In the genomic region with DNA sequence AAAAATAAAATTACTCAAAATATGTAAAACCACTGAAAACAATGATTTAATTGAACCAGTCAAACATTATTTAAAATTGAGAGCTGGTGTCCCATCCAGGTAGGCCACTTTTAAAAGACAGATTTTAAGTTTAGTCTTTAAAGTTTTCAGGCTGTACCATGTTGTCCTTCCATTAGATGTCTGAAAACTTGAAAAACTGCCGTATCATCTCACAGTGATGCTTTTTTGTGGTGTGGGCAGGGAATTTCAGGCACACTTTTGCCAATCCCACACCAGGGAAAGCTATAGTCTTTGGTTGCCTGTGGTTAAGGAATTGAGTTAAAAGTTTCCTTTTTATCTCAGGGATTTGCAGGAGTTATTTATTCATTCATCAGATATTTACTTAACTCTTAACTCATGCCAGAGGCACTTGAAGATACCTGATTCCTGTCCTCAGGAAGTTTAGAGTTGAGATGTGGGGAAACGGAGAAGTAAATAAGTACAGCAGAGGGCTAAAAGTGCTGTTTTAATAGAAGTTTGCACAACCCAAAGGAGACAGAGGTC, we compare ENCODE assay signal across 16 cellular contexts. TPM values are rescaled to one million over a fixed set of nuclear protein-coding genes. Genes with fewer than 3 reads are reported as not detected.
DNase-seq lines count a peak whose midpoint lies in the region; ATAC-seq, FAIRE-seq and TF ChIP-seq lines count a peak whose summit lies in the region.
"Had no signal": no experiment of that assay in that cellular context is flagged by ENCODE, and none has a peak within 500 bp of the region (broad histone marks: within the 10 kb centered on the region; RNA-seq: fewer than 3 reads in every experiment).

No MANE protein-coding gene starts in this region.

- H3K27me3 ChIP-seq in DOHH2 (ENCODE audit: control insufficient read depth, low read length) (no peaks in the 10 kb centered on the region), lower lobe of right lung (ENCODE audit: low read depth) (no peaks in the 10 kb centered on the region)

- H4K20me1 ChIP-seq in DOHH2 (ENCODE audit: control insufficient read depth, insufficient read depth, low read depth, low read length), result peaks cover 12% of the 10 kb centered on the region; the same call in 1 of the 2 replicates

- H3K27ac ChIP-seq in A549 (peak overlapping the region in 1 of 2 experiments; percentile 42; a peak in 3 of 6 replicates), DOHH2 (ENCODE audit: low read depth, low read length) (no peak overlapping the region), lower lobe of right lung (no peak overlapping the region)
- H3K27ac ChIP-seq: psoas muscle had no signal

- WGBS in A549 (ENCODE audit: missing lambda C conversion rate), result 41% methylated on average over 2 of the region's 2 CpGs

- peaks cover 46% of the 10 kb centered on the region for H3K4me1 Mint-ChIP-seq in activated T-helper 1 cell treated with anti-CD3 and anti-CD28 coated beads, Interleukin-12 subunit alpha, Interleukin-12 subunit beta, Interleukin-2, Interleukin-4 antibody, amounts not matched to agents 30 ng/mL and 10 ng/mL and 1 ng/mL, durations not matched to agents 14 hours and 24 hours and 36 hours (ENCODE audit: low read depth)
- H3K4me1 Mint-ChIP-seq in immature natural killer cell, result peaks cover 70 to 80% of the 10 kb centered on the region in 2 donors

- no peak for FAIRE-seq in A549 (lab: Jason Lieb, UNC)
- FAIRE-seq: G401.6, urothelium cell line had no signal

- no peak overlapping the region for H3K27ac Mint-ChIP-seq in activated T-helper 1 cell treated with anti-CD3 and anti-CD28 coated beads, Interleukin-12 subunit alpha, Interleukin-12 subunit beta, Interleukin-2, Interleukin-4 antibody, amounts not matched to agents 30 ng/mL and 10 ng/mL and 1 ng/mL, durations not matched to agents 14 hours and 24 hours and 36 hours
- peak overlapping the region in 2 of 6 donors; percentile 2 to 86 for H3K27ac Mint-ChIP-seq in immature natural killer cell

- peaks cover 8% of the 10 kb centered on the region for H3F3A ChIP-seq in DOHH2 (ENCODE audit: control insufficient read depth, insufficient read depth)

- TF ChIP-seq CTCF in A549 (IDR thresholded peaks at IDR 0.05) (no peak), DOHH2 (IDR thresholded peaks at IDR 0.05; ENCODE audit: low read depth, low read length, poor library complexity, severe bottlenecking) (no peak), lower lobe of right lung (IDR thresholded peaks at IDR 0.05) (no peak)

- H3K9me3 Mint-ChIP-seq in activated T-helper 1 cell treated with anti-CD3 and anti-CD28 coated beads, Interleukin-12 subunit alpha, Interleukin-12 subunit beta, Interleukin-2, Interleukin-4 antibody, amounts not matched to agents 30 ng/mL and 10 ng/mL and 1 ng/mL, durations not matched to agents 14 hours and 24 hours and 36 hours, result no peaks in the 10 kb centered on the region
- no peaks in the 10 kb centered on the region for H3K9me3 Mint-ChIP-seq in immature natural killer cell

- POLR2A ChIA-PET in A549 (lab: Yijun Ruan, JAX), result no interaction called here

- H3K36me3 ChIP-seq in DOHH2 (ENCODE audit: control insufficient read depth, low read length) (no peaks in the 10 kb centered on the region), lower lobe of right lung (no peaks in the 10 kb centered on the region)

- peaks cover 48% of the 10 kb centered on the region for H3K4me1 ChIP-seq in A549
- H3K4me1 ChIP-seq in DOHH2 (ENCODE audit: control insufficient read depth, low read length), result peaks cover 35% of the 10 kb centered on the region
- H3K4me1 ChIP-seq in lower lobe of right lung, result peaks cover 52% of the 10 kb centered on the region

- H3K4me3 ChIP-seq in A549 (no peak overlapping the region), DOHH2 (ENCODE audit: low read length) (peak overlapping the region; percentile 20), lower lobe of right lung (no peak overlapping the region)

- ATAC-seq in A549 (no peak), lower lobe of right lung (no peak), HG02840 (IDR thresholded peaks at IDR 0.05; ENCODE audit: low FRiP score, unreplicated experiment) (no peak)
- ATAC-seq: psoas muscle had no signal

- CTCF ChIA-PET in A549 (lab: Yijun Ruan, JAX), result interaction anchor here (0.9 to 4.6 kb wide), 4 partner anchors 12 to 96 kb away, joined by 3 to 32 read pairs (median 3); no protein-coding TSS in a partner anchor

- peaks cover 18% of the 10 kb centered on the region for H3K36me3 Mint-ChIP-seq in activated T-helper 1 cell treated with anti-CD3 and anti-CD28 coated beads, Interleukin-12 subunit alpha, Interleukin-12 subunit beta, Interleukin-2, Interleukin-4 antibody, amounts not matched to agents 30 ng/mL and 10 ng/mL and 1 ng/mL, durations not matched to agents 14 hours and 24 hours and 36 hours (ENCODE audit: low read depth)
- peaks cover 5% of the 10 kb centered on the region in 3 donors for H3K36me3 Mint-ChIP-seq in immature natural killer cell

- peak overlapping the region; percentile 28 for H3K4me3 Mint-ChIP-seq in activated T-helper 1 cell treated with anti-CD3 and anti-CD28 coated beads, Interleukin-12 subunit alpha, Interleukin-12 subunit beta, Interleukin-2, Interleukin-4 antibody, amounts not matched to agents 30 ng/mL and 10 ng/mL and 1 ng/mL, durations not matched to agents 14 hours and 24 hours and 36 hours
- peak overlapping the region; percentile 6 to 75 (median 46) for H3K4me3 Mint-ChIP-seq in immature natural killer cell

- TF ChIP-seq POLR2A in A549 (IDR thresholded peaks at IDR 0.05; ENCODE audit: low read length), result no peak

- no peaks in the 10 kb centered on the region for H3K9me3 ChIP-seq in A549
- no peaks in the 10 kb centered on the region for H3K9me3 ChIP-seq in DOHH2 (ENCODE audit: control insufficient read depth, insufficient read depth, low read length)
- H3K9me3 ChIP-seq in lower lobe of right lung, result no peaks in the 10 kb centered on the region
- H3K9me3 ChIP-seq: psoas muscle had no signal

- no peaks in the 10 kb centered on the region for H3K9me2 ChIP-seq in DOHH2 (replicated peaks; ENCODE audit: control insufficient read depth, low read length)

- no peak for TF ChIP-seq RAD21 in A549 (conservative IDR thresholded peaks at IDR 0.05 in 1 of 2, IDR thresholded peaks at IDR 0.05 in 1 of 2)

- intact Hi-C loops in activated T-helper 1 cell treated with anti-CD3 and anti-CD28 coated beads, Interleukin-12 subunit alpha, Interleukin-12 subunit beta, Interleukin-2, Interleukin-4 antibody, amounts not matched to agents 30 ng/mL and 10 ng/mL and 1 ng/mL, durations not matched to agents 14 hours and 24 hours and 36 hours (cut with micrococcal nuclease), result no loop called here
- intact Hi-C loops in lower lobe of right lung (cut with DNase I), result no loop called here

- DNase-seq in A549 (ENCODE audit: low read depth in 1 of 2, low spot score in 1 of 2) (no peak), immature natural killer cell (no peak), NCI-H146 treated with DMSO at 0.1 percent for 48 hours (lab: John Stamatoyannopoulos, UW; ENCODE audit: unreplicated experiment) (no peak), lower lobe of right lung (no peak), EL (no peak)
- DNase-seq in activated T-helper 1 cell treated with anti-CD3 and anti-CD28 coated beads, Interleukin-12 subunit alpha, Interleukin-12 subunit beta, Interleukin-2, Interleukin-4 antibody, amounts not matched to agents 30 ng/mL and 10 ng/mL and 1 ng/mL, durations not matched to agents 14 hours and 24 hours and 36 hours (ENCODE audit: low spot score), result no peak
- DNase-seq: H7; midbrain; NCI-H2171; psoas muscle; stimulated activated CD4-positive, alpha-beta T cell treated with anti-CD3 and anti-CD28 coated beads, Interleukin-1b, Interleukin-23, amount 100 ng/mL, for 48 hours; SW 1271 had no signal

- TF ChIP-seq EP300 in A549 (IDR thresholded peaks at IDR 0.05), result no peak

- H3K79me2 ChIP-seq in DOHH2 (ENCODE audit: control insufficient read depth, low read length), result peaks cover 67% of the 10 kb centered on the region

- H3K27me3 Mint-ChIP-seq in activated T-helper 1 cell treated with anti-CD3 and anti-CD28 coated beads, Interleukin-12 subunit alpha, Interleukin-12 subunit beta, Interleukin-2, Interleukin-4 antibody, amounts not matched to agents 30 ng/mL and 10 ng/mL and 1 ng/mL, durations not matched to agents 14 hours and 24 hours and 36 hours (ENCODE audit: insufficient read depth), result no peaks in the 10 kb centered on the region
- H3K27me3 Mint-ChIP-seq in immature natural killer cell (ENCODE audit: low read depth in 3 of 3), result peaks cover 7 to 14% (median 7%) of the 10 kb centered on the region in 3 donors

- peak overlapping the region; percentile 81 for H3K4me2 ChIP-seq in A549
- peak overlapping the region; percentile 76 for H3K4me2 ChIP-seq in DOHH2 (ENCODE audit: low read length)

RNA-seq across cellular contexts. Expression of a gene that starts 3.2 kb away (rescaled TPM):
- 19.2 and 20.8 TPM in 2 replicates for polyA plus RNA-seq in A549 (2011; rRNA removed)
- polyA plus RNA-seq in A549 (2012; cell fraction: cytosol; rRNA removed), result 6.5 and 8.9 TPM in 2 replicates
- polyA plus RNA-seq in A549 (2012; cell fraction: nucleus; rRNA removed), result 5.0 and 8.9 TPM in 2 replicates
- 7.4 to 8.4 TPM (median 7.8 TPM) in 3 replicates for polyA plus RNA-seq in A549 (2017; fragmentation: RNase III; extraction: RNeasy Plus Mini Kit Qiagen cat#74134 plus additional on column Dnase treatment)
- polyA minus RNA-seq in A549 (2011; rRNA and poly(A)+ RNA removed), result 48.7 and 52.1 TPM in 2 replicates
- 27.9 and 29.4 TPM in 2 replicates for total RNA-seq in activated T-helper 1 cell treated with anti-CD3 and anti-CD28 coated beads, Interleukin-12 subunit alpha, Interleukin-12 subunit beta, Interleukin-2, Interleukin-4 antibody, amounts not matched to agents 30 ng/mL and 10 ng/mL and 1 ng/mL, durations not matched to agents 14 hours and 24 hours and 36 hours
- polyA plus RNA-seq in immature natural killer cell, result 10 to 100 TPM; 16.7 to 23.1 (median 17.7) TPM
- 36.1 TPM for total RNA-seq in lower lobe of right lung

RNA-seq across cellular contexts. Expression of a gene that starts 57.7 kb away (rescaled TPM):
- polyA plus RNA-seq in A549 (2011; rRNA removed) (118 TPM in 2 replicates), A549 (2017; fragmentation: RNase III; extraction: RNeasy Plus Mini Kit Qiagen cat#74134 plus additional on column Dnase treatment) (77.1 to 87.3 TPM (median 78.8 TPM) in 3 replicates), immature natural killer cell (10 to 100 TPM; 38.8 to 69.1 (median 50.4) TPM)
- 97.9 and 112 TPM in 2 replicates for polyA plus RNA-seq in A549 (2012; cell fraction: cytosol; rRNA removed)
- polyA plus RNA-seq in A549 (2012; cell fraction: nucleus; rRNA removed), result 101 and 109 TPM in 2 replicates
- 132 and 150 TPM in 2 replicates for polyA minus RNA-seq in A549 (2011; rRNA and poly(A)+ RNA removed)
- total RNA-seq in activated T-helper 1 cell treated with anti-CD3 and anti-CD28 coated beads, Interleukin-12 subunit alpha, Interleukin-12 subunit beta, Interleukin-2, Interleukin-4 antibody, amounts not matched to agents 30 ng/mL and 10 ng/mL and 1 ng/mL, durations not matched to agents 14 hours and 24 hours and 36 hours, result 117 and 127 TPM in 2 replicates
- total RNA-seq in lower lobe of right lung, result 26.4 TPM

RNA-seq across cellular contexts. Expression of a gene that starts 57.7 kb away (rescaled TPM):
- polyA plus RNA-seq in A549 (2011; rRNA removed), result 81.6 and 113 TPM in 2 replicates
- polyA plus RNA-seq in A549 (2012; cell fraction: cytosol; rRNA removed), result 64.0 and 84.3 TPM in 2 replicates
- polyA plus RNA-seq in A549 (2012; cell fraction: nucleus; rRNA removed), result 57.0 and 81.5 TPM in 2 replicates
- polyA plus RNA-seq in A549 (2017; fragmentation: RNase III; extraction: RNeasy Plus Mini Kit Qiagen cat#74134 plus additional on column Dnase treatment), result 72.5 to 82.7 TPM (median 78.7 TPM) in 3 replicates
- polyA minus RNA-seq in A549 (2011; rRNA and poly(A)+ RNA removed), result 132 and 175 TPM in 2 replicates
- total RNA-seq in activated T-helper 1 cell treated with anti-CD3 and anti-CD28 coated beads, Interleukin-12 subunit alpha, Interleukin-12 subunit beta, Interleukin-2, Interleukin-4 antibody, amounts not matched to agents 30 ng/mL and 10 ng/mL and 1 ng/mL, durations not matched to agents 14 hours and 24 hours and 36 hours, result 134 and 143 TPM in 2 replicates
- polyA plus RNA-seq in immature natural killer cell, result 100 to 1,000 TPM; 134 to 160 (median 150) TPM
- total RNA-seq in lower lobe of right lung, result 126 TPM
